Comparison of ENCODE assay signal across 28 cellular contexts in the genomic region with DNA sequence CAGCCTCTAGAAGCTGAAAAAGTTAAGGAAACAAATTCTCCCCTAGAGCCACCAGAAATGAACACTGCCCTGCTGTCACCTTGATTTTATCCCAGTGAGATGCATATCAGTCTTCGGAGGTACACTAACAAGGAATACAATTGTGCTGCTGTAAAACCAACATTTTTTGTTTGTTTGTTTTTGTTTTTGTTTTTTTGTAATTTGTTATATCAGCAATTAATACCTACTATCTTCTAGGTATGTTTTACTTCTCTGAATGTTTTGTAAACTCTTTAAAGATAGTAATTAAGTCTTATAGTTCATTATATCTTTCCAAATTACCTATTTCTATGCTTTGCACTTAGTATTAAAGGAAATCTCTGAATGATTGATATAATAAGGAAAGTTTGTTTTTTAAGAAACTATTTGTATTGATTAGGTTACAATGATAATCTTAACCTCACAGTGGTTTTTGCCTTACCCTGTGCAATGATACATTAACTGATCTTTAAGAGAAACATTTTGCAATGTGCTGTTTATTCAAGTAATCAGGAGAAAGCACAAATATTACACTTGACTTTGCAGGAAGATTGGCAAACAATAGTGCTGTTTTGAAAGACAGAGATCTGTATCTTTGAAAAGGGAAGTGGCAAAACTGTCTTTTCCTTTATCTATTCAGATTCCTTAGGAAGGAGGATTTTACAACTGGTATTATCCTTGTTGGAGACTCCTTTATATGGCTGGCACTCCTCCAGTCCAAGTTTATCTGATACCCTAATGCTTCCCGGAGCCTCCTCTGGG. TPM values are rescaled to one million over a fixed set of nuclear protein-coding genes. Genes with fewer than 3 reads are reported as not detected.
A peak's percentile ranks its signal among the peaks of the same experiment; 100 is the strongest.
DNase-seq lines count a peak whose midpoint lies in the region; ATAC-seq, FAIRE-seq and TF ChIP-seq lines count a peak whose summit lies in the region.
"Had no signal": no experiment of that assay in that cellular context is flagged by ENCODE, and none has a peak within 500 bp of the region (broad histone marks: within the 10 kb centered on the region; RNA-seq: fewer than 3 reads in every experiment).

No MANE protein-coding gene starts in this region.

- CTCF ChIA-PET in naive thymus-derived CD4-positive, alpha-beta T cell (lab: Charles Lee): no interaction called here

- FAIRE-seq in RCC 7860 (lab: Jason Lieb, UNC) (peak; percentile 26), islet of Langerhans (lab: Jason Lieb, UNC) (peak; percentile 38)
- FAIRE-seq: keratinocyte, small intestine had no signal

- H3K4me1 ChIP-seq in naive thymus-derived CD4-positive, alpha-beta T cell (ENCODE audit: control insufficient read depth in 2 of 2, insufficient read depth in 2 of 2, low read length in 2 of 2): no peaks in the 10 kb centered on the region
- H3K4me1 ChIP-seq: ascending aorta, psoas muscle had no signal

- H3K4me3 Mint-ChIP-seq in naive thymus-derived CD4-positive, alpha-beta T cell: no peak overlapping the region
- H3K4me3 Mint-ChIP-seq in stimulated activated effector memory CD8-positive, alpha-beta T cell treated with anti-CD3 and anti-CD28 coated beads, Interleukin-12 subunit alpha, Interleukin-12 subunit beta, amount 100 ng/mL, for 72 hours: no peak overlapping the region
- H3K4me3 Mint-ChIP-seq: activated CD4-positive, alpha-beta T cell treated with anti-CD3 and anti-CD28 coated beads for 36 hours; activated naive CD4-positive, alpha-beta T cell treated with anti-CD3 and anti-CD28 coated beads, Interleukin-2, amount 10 ng/mL, durations not matched to agents 7 days and 5 days; activated T-cell treated with anti-CD3 and anti-CD28 coated beads, Interleukin-2, amount 50 U/mL, for 72 hours; B cell; T-helper 2 cell treated with Interferon-gamma antibody and Interleukin-4, amounts not matched to agents 5 μg/mL and 100 μg/mL, for 36 hours had no signal

- no peak overlapping the region for H3K27ac ChIP-seq in naive thymus-derived CD4-positive, alpha-beta T cell (ENCODE audit: low read depth, low read length)
- H3K27ac ChIP-seq: ascending aorta, epithelial cell of prostate, lower lobe of right lung, psoas muscle, SJSA1 had no signal

- H3K9me3 ChIP-seq in naive thymus-derived CD4-positive, alpha-beta T cell (ENCODE audit: control insufficient read depth in 2 of 3, low read length in 3 of 3): no peaks in the 10 kb centered on the region
- H3K9me3 ChIP-seq: ascending aorta, lower lobe of right lung, psoas muscle, SJSA1 had no signal

- no peaks in the 10 kb centered on the region for H3K4me1 Mint-ChIP-seq in naive thymus-derived CD4-positive, alpha-beta T cell
- H3K4me1 Mint-ChIP-seq in stimulated activated effector memory CD8-positive, alpha-beta T cell treated with anti-CD3 and anti-CD28 coated beads, Interleukin-12 subunit alpha, Interleukin-12 subunit beta, amount 100 ng/mL, for 72 hours: no peaks in the 10 kb centered on the region
- H3K4me1 Mint-ChIP-seq: activated CD4-positive, alpha-beta T cell treated with anti-CD3 and anti-CD28 coated beads for 36 hours; activated naive CD4-positive, alpha-beta T cell treated with anti-CD3 and anti-CD28 coated beads, Interleukin-2, amount 10 ng/mL, durations not matched to agents 7 days and 5 days; B cell had no signal

- DNase-seq in CD1c-positive myeloid dendritic cell (ENCODE audit: extremely low spot score): peak; percentile 20
- DNase-seq in LNCaP clone FGC (ENCODE audit: low read depth): peak; percentile 21
- no peak for DNase-seq in RCC 7860 (ENCODE audit: low spot score)
- no peak for DNase-seq in naive thymus-derived CD4-positive, alpha-beta T cell
- DNase-seq in stimulated activated effector memory CD8-positive, alpha-beta T cell treated with anti-CD3 and anti-CD28 coated beads, Interleukin-12 subunit alpha, Interleukin-12 subunit beta, amount 100 ng/mL, for 72 hours (ENCODE audit: low spot score in 2 of 2): no peak
- no peak for DNase-seq in islet precursor cell
- DNase-seq: activated CD4-positive, alpha-beta T cell treated with anti-CD3 and anti-CD28 coated beads for 36 hours; activated naive CD4-positive, alpha-beta T cell treated with anti-CD3 and anti-CD28 coated beads, Interleukin-2, amount 10 ng/mL, durations not matched to agents 7 days and 5 days; activated T-cell treated with anti-CD3 and anti-CD28 coated beads, Interleukin-2, amount 50 U/mL, for 72 hours; Calu3; central memory CD4-positive, alpha-beta T cell; foreskin fibroblast; hippocampal formation; lower lobe of right lung; MM.1S; NCI-H2081 treated with DMSO at 0.1 percent for 48 hours; psoas muscle; small intestine; stimulated activated CD4-positive, alpha-beta T cell treated with anti-CD3 and anti-CD28 coated beads, Interleukin-2, amount 100 ng/mL, for 48 hours; trophoblast cell had no signal

- no peak overlapping the region for H3K4me3 ChIP-seq in LNCaP clone FGC (ENCODE audit: low read depth, low read length)
- no peak overlapping the region for H3K4me3 ChIP-seq in naive thymus-derived CD4-positive, alpha-beta T cell (ENCODE audit: low read length)
- H3K4me3 ChIP-seq: ascending aorta, lower lobe of right lung, psoas muscle, SJSA1 had no signal

- POLR2A ChIA-PET in naive thymus-derived CD4-positive, alpha-beta T cell (lab: Charles Lee): no interaction called here

- no peaks in the 10 kb centered on the region for H3K36me3 ChIP-seq in naive thymus-derived CD4-positive, alpha-beta T cell (ENCODE audit: control insufficient read depth in 2 of 3, insufficient read depth in 3 of 3, low read length in 3 of 3)
- H3K36me3 ChIP-seq: ascending aorta, lower lobe of right lung, SJSA1 had no signal

- no peaks in the 10 kb centered on the region for H3K27me3 Mint-ChIP-seq in naive thymus-derived CD4-positive, alpha-beta T cell
- H3K27me3 Mint-ChIP-seq: activated CD4-positive, alpha-beta T cell treated with anti-CD3 and anti-CD28 coated beads for 36 hours; activated naive CD4-positive, alpha-beta T cell treated with anti-CD3 and anti-CD28 coated beads, Interleukin-2, amount 10 ng/mL, durations not matched to agents 7 days and 5 days; B cell had no signal

- H3K9me3 Mint-ChIP-seq in naive thymus-derived CD4-positive, alpha-beta T cell: peaks cover 0 to under 1% (median 0%) of the 10 kb centered on the region in 11 donors
- H3K9me3 Mint-ChIP-seq in stimulated activated effector memory CD8-positive, alpha-beta T cell treated with anti-CD3 and anti-CD28 coated beads, Interleukin-12 subunit alpha, Interleukin-12 subunit beta, amount 100 ng/mL, for 72 hours: no peaks in the 10 kb centered on the region
- H3K9me3 Mint-ChIP-seq: activated naive CD4-positive, alpha-beta T cell treated with anti-CD3 and anti-CD28 coated beads, Interleukin-2, amount 10 ng/mL, durations not matched to agents 7 days and 5 days; activated T-cell treated with anti-CD3 and anti-CD28 coated beads, Interleukin-2, amount 50 U/mL, for 72 hours; T-helper 2 cell treated with Interferon-gamma antibody and Interleukin-4, amounts not matched to agents 5 μg/mL and 100 μg/mL, for 36 hours had no signal

- H3K27me3 ChIP-seq in naive thymus-derived CD4-positive, alpha-beta T cell (ENCODE audit: control insufficient read depth in 2 of 2, insufficient read depth in 2 of 2, low read length in 2 of 2): no peaks in the 10 kb centered on the region
- H3K27me3 ChIP-seq: ascending aorta, SJSA1 had no signal

- H3K36me3 Mint-ChIP-seq in naive thymus-derived CD4-positive, alpha-beta T cell: no peaks in the 10 kb centered on the region
- no peaks in the 10 kb centered on the region for H3K36me3 Mint-ChIP-seq in stimulated activated effector memory CD8-positive, alpha-beta T cell treated with anti-CD3 and anti-CD28 coated beads, Interleukin-12 subunit alpha, Interleukin-12 subunit beta, amount 100 ng/mL, for 72 hours
- H3K36me3 Mint-ChIP-seq: activated naive CD4-positive, alpha-beta T cell treated with anti-CD3 and anti-CD28 coated beads, Interleukin-2, amount 10 ng/mL, durations not matched to agents 7 days and 5 days had no signal

- no peak for TF ChIP-seq CTCF in LNCaP clone FGC (IDR thresholded peaks at IDR 0.05; ENCODE audit: control insufficient read depth, extremely low read depth, insufficient read depth)

- ATAC-seq in naive thymus-derived CD4-positive, alpha-beta T cell: no peak
- no peak for ATAC-seq in stimulated activated effector memory CD8-positive, alpha-beta T cell treated with anti-CD3 and anti-CD28 coated beads, Interleukin-12 subunit alpha, Interleukin-12 subunit beta, amount 100 ng/mL, for 72 hours
- ATAC-seq: activated CD4-positive, alpha-beta T cell treated with anti-CD3 and anti-CD28 coated beads for 36 hours; activated T-cell treated with anti-CD3 and anti-CD28 coated beads, Interleukin-2, amount 50 U/mL, for 72 hours; lower lobe of right lung; psoas muscle had no signal

- intact Hi-C loops in naive thymus-derived CD4-positive, alpha-beta T cell (cut with micrococcal nuclease): no loop called here

- no peak overlapping the region for H3K27ac Mint-ChIP-seq in naive thymus-derived CD4-positive, alpha-beta T cell
- no peak overlapping the region for H3K27ac Mint-ChIP-seq in stimulated activated effector memory CD8-positive, alpha-beta T cell treated with anti-CD3 and anti-CD28 coated beads, Interleukin-12 subunit alpha, Interleukin-12 subunit beta, amount 100 ng/mL, for 72 hours
- H3K27ac Mint-ChIP-seq: activated CD4-positive, alpha-beta T cell treated with anti-CD3 and anti-CD28 coated beads for 36 hours; activated naive CD4-positive, alpha-beta T cell treated with anti-CD3 and anti-CD28 coated beads, Interleukin-2, amount 10 ng/mL, durations not matched to agents 7 days and 5 days; activated T-cell treated with anti-CD3 and anti-CD28 coated beads, Interleukin-2, amount 50 U/mL, for 72 hours; B cell; T-helper 2 cell treated with Interferon-gamma antibody and Interleukin-4, amounts not matched to agents 5 μg/mL and 100 μg/mL, for 36 hours had no signal

RNA-seq across cellular contexts. Expression of a gene that starts 11.3 kb away (rescaled TPM):
- total RNA-seq in naive thymus-derived CD4-positive, alpha-beta T cell: 1 to 10 TPM in 2 of 5 experiments, not detected in 3; 1.4 to 4.3 TPM
- not detected for polyA plus RNA-seq in naive thymus-derived CD4-positive, alpha-beta T cell
- total RNA-seq: activated CD4-positive, alpha-beta T cell treated with anti-CD3 and anti-CD28 coated beads for 36 hours; activated CD8-positive, alpha-beta memory T cell treated with anti-CD3 and anti-CD28 coated beads for 36 hours; activated T-cell treated with anti-CD3 and anti-CD28 coated beads, Interleukin-2, amount 50 U/mL, for 72 hours; B cell; Calu3 had no signal
- polyA plus RNA-seq: keratinocyte had no signal

Comparison
In these comparisons a context has a peak if more than half of its experiments do, and no peak if none do; other contexts are left out.
1. DNase-seq: peak in CD1c-positive myeloid dendritic cell (single experiment) and LNCaP clone FGC (single experiment); none in RCC 7860 (single experiment), naive thymus-derived CD4-positive, alpha-beta T cell (0 of 9), stimulated activated effector memory CD8-positive, alpha-beta T cell treated with anti-CD3 and anti-CD28 coated beads, Interleukin-12 subunit alpha, Interleukin-12 subunit beta, amount 100 ng/mL, for 72 hours (0 of 2) and islet precursor cell (single experiment).